31 cellular contexts compared by ENCODE assay signal in genomic region chr20:32059189-32059588, GRCh38. TPM values are rescaled to one million over a fixed set of nuclear protein-coding genes. Genes with fewer than 3 reads are reported as not detected.
"Had no signal": no experiment of that assay in that cellular context is flagged by ENCODE, and none has a peak within 500 bp of the region (broad histone marks: within the 10 kb centered on the region; RNA-seq: fewer than 3 reads in every experiment).

No MANE protein-coding gene starts in this region.

- H2AFZ ChIP-seq: parathyroid adenoma had no signal

- H3K27me3 ChIP-seq: colonic mucosa, upper lobe of left lung had no signal

- DNase-seq: colonic mucosa; dermis blood vessel endothelial cell; effector memory CD4-positive, alpha-beta T cell; foreskin melanocyte; glutamatergic neuron; heart right ventricle; hippocampal formation; left cardiac atrium; mesendoderm; midbrain; naive thymus-derived CD4-positive, alpha-beta T cell; sigmoid colon; stimulated activated CD4-positive, alpha-beta T cell treated with anti-CD3 and anti-CD28 coated beads, Interleukin-4, amount 100 ng/mL, for 4 hours; upper lobe of left lung had no signal

- H3K4me1 ChIP-seq: colonic mucosa, esophagus muscularis mucosa, sigmoid colon, tibial nerve had no signal

- H3K4me3 ChIP-seq: colonic mucosa, esophagus muscularis mucosa, heart right ventricle, left lung, sigmoid colon, thoracic aorta, tibial nerve, upper lobe of left lung had no signal

- H3K36me3 Mint-ChIP-seq: naive thymus-derived CD4-positive, alpha-beta T cell; stimulated activated memory B cell treated with anti-CD40 and anti-IgM and Interleukin-4, amounts not matched to agents 10 μg/mL and 1 μg/mL and 100 μg/mL, for 72 hours had no signal

- H3K36me3 ChIP-seq: colonic mucosa, esophagus muscularis mucosa, sigmoid colon, thoracic aorta, tibial nerve, upper lobe of left lung had no signal

- H3K79me2 ChIP-seq: parathyroid adenoma had no signal

- H3K9me3 Mint-ChIP-seq: stimulated activated memory B cell treated with anti-CD40 and anti-IgM and Interleukin-4, amounts not matched to agents 10 μg/mL and 1 μg/mL and 100 μg/mL, for 72 hours; stimulated activated naive CD8-positive, alpha-beta T cell treated with anti-CD3 and anti-CD28 coated beads, Interleukin-15, Interleukin-2, amounts not matched to agents 100 ng/mL and 50 ng/mL, for 24 hours had no signal

- H3K27ac ChIP-seq: colonic mucosa, esophagus muscularis mucosa, parathyroid adenoma, sigmoid colon, thoracic aorta, tibial nerve had no signal

- H3K27ac Mint-ChIP-seq: naive thymus-derived CD4-positive, alpha-beta T cell; progenitor cell of endocrine pancreas; stimulated activated memory B cell treated with anti-CD40 and anti-IgM and Interleukin-4, amounts not matched to agents 10 μg/mL and 1 μg/mL and 100 μg/mL, for 72 hours; stimulated activated naive CD8-positive, alpha-beta T cell treated with anti-CD3 and anti-CD28 coated beads, Interleukin-15, Interleukin-2, amounts not matched to agents 100 ng/mL and 50 ng/mL, for 24 hours had no signal

- H3K9ac ChIP-seq: parathyroid adenoma had no signal

- H3K4me3 Mint-ChIP-seq: naive thymus-derived CD4-positive, alpha-beta T cell; stimulated activated memory B cell treated with anti-CD40 and anti-IgM and Interleukin-4, amounts not matched to agents 10 μg/mL and 1 μg/mL and 100 μg/mL, for 72 hours; stimulated activated naive CD8-positive, alpha-beta T cell treated with anti-CD3 and anti-CD28 coated beads, Interleukin-15, Interleukin-2, amounts not matched to agents 100 ng/mL and 50 ng/mL, for 24 hours had no signal

- ATAC-seq: heart right ventricle; left cardiac atrium; left lung; naive thymus-derived CD4-positive, alpha-beta T cell; stimulated activated memory B cell treated with anti-CD40 and anti-IgM and Interleukin-4, amounts not matched to agents 10 μg/mL and 1 μg/mL and 100 μg/mL, for 72 hours had no signal

- H3K9me3 ChIP-seq: colonic mucosa, esophagus muscularis mucosa, heart right ventricle, left lung, sigmoid colon, thoracic aorta, tibial nerve, upper lobe of left lung had no signal

- H3K27me3 Mint-ChIP-seq: stimulated activated memory B cell treated with anti-CD40 and anti-IgM and Interleukin-4, amounts not matched to agents 10 μg/mL and 1 μg/mL and 100 μg/mL, for 72 hours had no signal

- FAIRE-seq: endothelial cell of umbilical vein, islet of Langerhans, urothelium cell line had no signal

RNA-seq across cellular contexts. Expression of gene HCK, which starts 7.1 kb away (rescaled TPM):
- total RNA-seq: chondrocyte, dermis blood vessel endothelial cell, endothelial cell of umbilical vein, epithelial cell of proximal tubule, fibroblast of lung, lung microvascular endothelial cell, progenitor cell of endocrine pancreas had no signal
- polyA plus RNA-seq: endothelial cell of umbilical vein, fibroblast of lung had no signal

RNA-seq across cellular contexts. Expression of gene CCM2L, which starts 49.0 kb away (rescaled TPM):
- total RNA-seq: chondrocyte; epithelial cell of proximal tubule; fibroblast of lung; kidney epithelial cell; naive thymus-derived CD4-positive, alpha-beta T cell; osteoblast had no signal
- polyA plus RNA-seq: fibroblast of lung; naive thymus-derived CD4-positive, alpha-beta T cell had no signal
